ENCODE assay signal across 8 cellular contexts in genomic region chr18:63119647-63120046, GRCh38.
A peak's percentile ranks its signal among the peaks of the same experiment; 100 is the strongest.
DNase-seq lines count a peak whose midpoint lies in the region; ATAC-seq and TF ChIP-seq lines count a peak whose summit lies in the region.

No MANE protein-coding gene starts in this region.

- H3K36me3 ChIP-seq in SK-N-SH (replicated peaks in 1 of 2; ENCODE audit: control insufficient read depth in 1 of 2, insufficient read depth in 2 of 2, low read length in 1 of 2) (peaks cover 0 to 2% of the 10 kb centered on the region in 2 experiments), fibroblast of lung (ENCODE audit: control insufficient read depth, insufficient read depth, low read length) (no peaks in the 10 kb centered on the region)

- peaks cover under 1% of the 10 kb centered on the region for H3K4me1 Mint-ChIP-seq in progenitor cell of endocrine pancreas (ENCODE audit: low read depth)
- H3K4me1 Mint-ChIP-seq in activated T-cell treated with anti-CD3 and anti-CD28 coated beads, Interleukin-2, amount 50 U/mL, for 24 hours (ENCODE audit: low read depth) = peaks cover 6% of the 10 kb centered on the region
- H3K4me1 Mint-ChIP-seq in naive thymus-derived CD8-positive, alpha-beta T cell = peaks cover 0 to 9% (median 6%) of the 10 kb centered on the region in 4 donors

- no peaks in the 10 kb centered on the region for H3K9me3 Mint-ChIP-seq in progenitor cell of endocrine pancreas (ENCODE audit: low read depth)
- no peaks in the 10 kb centered on the region for H3K9me3 Mint-ChIP-seq in activated T-cell treated with anti-CD3 and anti-CD28 coated beads, Interleukin-2, amount 50 U/mL, for 24 hours
- H3K9me3 Mint-ChIP-seq in naive thymus-derived CD8-positive, alpha-beta T cell = no peaks in the 10 kb centered on the region

- 0 out of 4 replicates have a peak overlapping the region, but pooled peaks of 1 of the 2 experiments have one; percentile 28 for H3K27ac ChIP-seq in SK-N-SH (ENCODE audit: low read depth in 2 of 2, low read length in 1 of 2)
- H3K27ac ChIP-seq in fibroblast of lung (ENCODE audit: insufficient read depth, low read length) = no peak overlapping the region

- H3K4me3 ChIP-seq in SK-N-SH (ENCODE audit: low read depth in 2 of 2, low read length in 1 of 2) = no peak overlapping the region
- no peak overlapping the region for H3K4me3 ChIP-seq in fibroblast of lung (replicated peaks in 1 of 4; ENCODE audit: control extremely low read depth in 1 of 4, insufficient read depth in 1 of 4, low read depth in 3 of 4, low read length in 4 of 4)

- H3K36me3 Mint-ChIP-seq in progenitor cell of endocrine pancreas (ENCODE audit: insufficient read depth) = no peaks in the 10 kb centered on the region
- peaks cover 4% of the 10 kb centered on the region for H3K36me3 Mint-ChIP-seq in activated T-cell treated with anti-CD3 and anti-CD28 coated beads, Interleukin-2, amount 50 U/mL, for 24 hours (ENCODE audit: low read depth)
- H3K36me3 Mint-ChIP-seq in naive thymus-derived CD8-positive, alpha-beta T cell = no peaks in the 10 kb centered on the region

- TF ChIP-seq RAD21 in SK-N-SH (IDR thresholded peaks at IDR 0.05; ENCODE audit: low read length) = peak; percentile 73

- POLR2A ChIA-PET in SK-N-SH (lab: Yijun Ruan, JAX) = no interaction called here
- POLR2A ChIA-PET in naive thymus-derived CD8-positive, alpha-beta T cell (lab: Charles Lee) = no interaction called here

- H3K27me3 Mint-ChIP-seq in progenitor cell of endocrine pancreas = peaks cover 11% of the 10 kb centered on the region
- peaks cover 13% of the 10 kb centered on the region for H3K27me3 Mint-ChIP-seq in activated T-cell treated with anti-CD3 and anti-CD28 coated beads, Interleukin-2, amount 50 U/mL, for 24 hours
- H3K27me3 Mint-ChIP-seq in naive thymus-derived CD8-positive, alpha-beta T cell = no peaks in the 10 kb centered on the region

- no peak overlapping the region for H3K9ac ChIP-seq in SK-N-SH
- H3K9ac ChIP-seq in fibroblast of lung (ENCODE audit: insufficient read depth, low read length) = no peak overlapping the region

- no peaks in the 10 kb centered on the region; a peak in 2 of 4 replicates for H3K4me1 ChIP-seq in SK-N-SH (ENCODE audit: control insufficient read depth in 1 of 2, insufficient read depth in 2 of 2, low read depth in 1 of 2, low read length in 1 of 2)
- H3K4me1 ChIP-seq in fibroblast of lung (ENCODE audit: control insufficient read depth, extremely low read depth, insufficient read depth, low read length) = no peaks in the 10 kb centered on the region

- H3K79me2 ChIP-seq in SK-N-SH (ENCODE audit: insufficient read depth) = no peaks in the 10 kb centered on the region
- no peaks in the 10 kb centered on the region for H3K79me2 ChIP-seq in fibroblast of lung (ENCODE audit: control insufficient read depth, insufficient read depth, low read length)

- H3K4me2 ChIP-seq in SK-N-SH (no peak overlapping the region), fibroblast of lung (ENCODE audit: extremely low read depth, insufficient read depth, low read length) (no peak overlapping the region)

- CTCF ChIA-PET in SK-N-SH (lab: Yijun Ruan, JAX) = interaction anchor here (0.6 to 4.1 kb wide), 18 partner anchors 9 to 797 kb away, joined by 3 to 23 read pairs (median 3); partner anchors contain the start of gene BCL2

- no peak overlapping the region for H3K4me3 Mint-ChIP-seq in progenitor cell of endocrine pancreas (ENCODE audit: low read depth)
- H3K4me3 Mint-ChIP-seq in activated T-cell treated with anti-CD3 and anti-CD28 coated beads, Interleukin-2, amount 50 U/mL, for 24 hours = no peak overlapping the region
- H3K4me3 Mint-ChIP-seq in naive thymus-derived CD8-positive, alpha-beta T cell = no peak overlapping the region

- ATAC-seq in naive thymus-derived CD8-positive, alpha-beta T cell = no peak

- H3K27me3 ChIP-seq in SK-N-SH (ENCODE audit: insufficient read depth) (no peaks in the 10 kb centered on the region), fibroblast of lung (ENCODE audit: control insufficient read depth, insufficient read depth, low read length) (no peaks in the 10 kb centered on the region)

- H4K20me1 ChIP-seq in SK-N-SH (ENCODE audit: insufficient read depth) (no peaks in the 10 kb centered on the region), fibroblast of lung (ENCODE audit: control insufficient read depth, extremely low read depth, insufficient read depth, low read length) (no peaks in the 10 kb centered on the region)

- TF ChIP-seq CTCF in SK-N-SH (IDR thresholded peaks at IDR 0.05) (peak; percentile 45), fibroblast of lung (conservative IDR thresholded peaks at IDR 0.05 in 1 of 2, IDR thresholded peaks at IDR 0.05 in 1 of 2; ENCODE audit: low read depth in 1 of 2, low read length in 2 of 2) (peak; percentile 10 to 57), progenitor cell of endocrine pancreas (IDR thresholded peaks at IDR 0.05; ENCODE audit: unreplicated experiment) (peak; percentile 51)

- 81% methylated on average over 3 of the region's 3 CpGs for WGBS in SK-N-SH (ENCODE audit: low lambda C conversion rate)

- peak; percentile 5 for DNase-seq in DMS79 treated with DMSO at 0.1 percent for 48 hours (lab: John Stamatoyannopoulos, UW)
- no peak for DNase-seq in DMS79 (lab: John Stamatoyannopoulos, UW)
- DNase-seq in HuH-7 (ENCODE audit: low spot score) = peak; percentile 21
- DNase-seq in SK-N-SH = peak; percentile 59
- peak; percentile 26 to 53 for DNase-seq in fibroblast of lung (ENCODE audit: low read depth in 2 of 2)
- DNase-seq in progenitor cell of endocrine pancreas (ENCODE audit: low spot score, unreplicated experiment) = no peak
- DNase-seq in activated T-cell treated with anti-CD3 and anti-CD28 coated beads, Interleukin-2, amount 50 U/mL, for 24 hours = no peak
- DNase-seq in naive thymus-derived CD8-positive, alpha-beta T cell = no peak

- H3K9me3 ChIP-seq in SK-N-SH (no peaks in the 10 kb centered on the region), fibroblast of lung (ENCODE audit: control insufficient read depth, insufficient read depth, low read depth, low read length) (no peaks in the 10 kb centered on the region)

- TF ChIP-seq EP300 in SK-N-SH (IDR thresholded peaks at IDR 0.05; ENCODE audit: borderline replicate concordance in 1 of 2, low read depth in 1 of 2, low read length in 1 of 2) = no peak

- H3F3A ChIP-seq in SK-N-SH (replicated peaks; ENCODE audit: insufficient read depth) = no peaks in the 10 kb centered on the region

- no peak overlapping the region for H3K27ac Mint-ChIP-seq in progenitor cell of endocrine pancreas
- no peak overlapping the region for H3K27ac Mint-ChIP-seq in activated T-cell treated with anti-CD3 and anti-CD28 coated beads, Interleukin-2, amount 50 U/mL, for 24 hours
- peak overlapping the region in 1 of 10 donors; percentile 61 for H3K27ac Mint-ChIP-seq in naive thymus-derived CD8-positive, alpha-beta T cell

- no peak overlapping the region for H2AFZ ChIP-seq in SK-N-SH (ENCODE audit: low read depth)
- no peak overlapping the region for H2AFZ ChIP-seq in fibroblast of lung (ENCODE audit: low read length)

- H3K9me2 ChIP-seq in SK-N-SH = no peaks in the 10 kb centered on the region

TF ChIP-seq in SK-N-SH, 30 proteins besides CTCF, POLR2A, EP300 and RAD21:
- TF ChIP-seq SMC3 (IDR thresholded peaks at IDR 0.05; ENCODE audit: low read depth, low read length) (peak; percentile 56; the same call in 1 of the 2 replicates), GATA2 (CRISPR knock-in tag; IDR thresholded peaks at IDR 0.05) (no peak), NFIC (IDR thresholded peaks at IDR 0.05; ENCODE audit: borderline replicate concordance) (no peak), TCF12 (IDR thresholded peaks at IDR 0.05) (no peak), TEAD4 (IDR thresholded peaks at IDR 0.05; ENCODE audit: borderline replicate concordance, insufficient read depth) (no peak), RFX5 (IDR thresholded peaks at IDR 0.05; ENCODE audit: low read length) (no peak), REST (IDR thresholded peaks at IDR 0.05; ENCODE audit: low read depth, low read length) (no peak)

Comparison
In these comparisons a context has a peak if more than half of its experiments do, and no peak if none do; other contexts are left out.
1. DNase-seq: peak in DMS79 treated with DMSO at 0.1 percent for 48 hours (single experiment), HuH-7 (single experiment), SK-N-SH (single experiment) and fibroblast of lung (2 of 2); none in DMS79 (single experiment), progenitor cell of endocrine pancreas (single experiment), activated T-cell treated with anti-CD3 and anti-CD28 coated beads, Interleukin-2, amount 50 U/mL, for 24 hours (single experiment) and naive thymus-derived CD8-positive, alpha-beta T cell (0 of 10).
2. Peak in every context shown above with its lines, with median percentiles within 50 percentile points of each other: CTCF ChIP-seq.